ENCODE assay signal across 6 cellular contexts in the genomic region with DNA sequence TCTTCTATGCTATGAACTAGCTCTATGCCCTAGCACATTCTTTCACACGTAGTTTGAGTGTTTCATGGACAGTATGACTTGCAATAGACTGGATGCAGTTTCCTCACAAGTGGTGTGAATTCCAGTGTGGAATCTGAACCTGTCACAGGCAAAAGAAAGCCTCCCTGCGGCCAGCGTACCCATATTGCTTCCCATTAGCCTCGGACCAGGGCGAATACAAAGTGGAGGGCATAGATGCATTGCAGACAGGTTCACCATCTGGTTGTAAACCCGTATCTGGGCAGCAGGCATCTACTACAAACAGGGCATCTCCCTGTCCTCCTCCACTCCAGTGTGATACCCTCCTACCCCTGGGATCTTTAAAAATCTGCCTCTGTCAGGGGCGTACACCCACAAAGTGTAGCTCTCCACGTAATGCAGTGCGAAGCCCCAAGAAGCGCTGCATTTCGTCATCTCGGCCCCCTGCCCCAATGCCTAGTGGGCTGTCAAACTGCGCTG. TPM values are rescaled to one million over a fixed set of nuclear protein-coding genes. Genes with fewer than 3 reads are reported as not detected.
DNase-seq lines count a peak whose midpoint lies in the region; TF ChIP-seq lines count a peak whose summit lies in the region.

No MANE protein-coding gene starts in this region.

- H3F3A ChIP-seq in smooth muscle cell (ENCODE audit: low read depth), result no peaks in the 10 kb centered on the region

- H3K79me2 ChIP-seq in smooth muscle cell (ENCODE audit: low read depth), result peaks cover 24% of the 10 kb centered on the region

- WGBS in smooth muscle cell (ENCODE audit: low lambda C conversion rate), result 18% methylated on average over 13 of the region's 13 CpGs

- no peaks in the 10 kb centered on the region for H4K20me1 ChIP-seq in smooth muscle cell (ENCODE audit: low read depth)

- H3K4me1 ChIP-seq in smooth muscle cell (ENCODE audit: low read depth), result peaks cover 18% of the 10 kb centered on the region

- TF ChIP-seq CTCF in epithelial cell of proximal tubule (conservative IDR thresholded peaks at IDR 0.05; ENCODE audit: low read depth, low read length) (no peak), smooth muscle cell (IDR thresholded peaks at IDR 0.05; ENCODE audit: borderline replicate concordance, insufficient read depth, poor library complexity, severe bottlenecking) (no peak)

- no peaks in the 10 kb centered on the region for H3K9me3 ChIP-seq in KOPT-K1 (ENCODE audit: insufficient read depth, low read length, poor library complexity, severe bottlenecking)
- no peaks in the 10 kb centered on the region for H3K9me3 ChIP-seq in smooth muscle cell (replicated peaks; ENCODE audit: low read depth)

- H3K36me3 ChIP-seq in KOPT-K1 (ENCODE audit: insufficient read depth, low read length) (peaks cover 1% of the 10 kb centered on the region; the same call in 1 of the 2 replicates), smooth muscle cell (ENCODE audit: low read depth) (no peaks in the 10 kb centered on the region)

- peak overlapping the region; percentile 88 for H2AFZ ChIP-seq in smooth muscle cell (ENCODE audit: low read depth)

- H3K9ac ChIP-seq in smooth muscle cell (ENCODE audit: low read depth), result peak overlapping the region; percentile 99

- peak overlapping the region; percentile 87 for H3K4me2 ChIP-seq in smooth muscle cell

- DNase-seq in epithelial cell of proximal tubule (ENCODE audit: low read depth), result no peak
- no peak for DNase-seq in smooth muscle cell (lab: John Stamatoyannopoulos, UW; ENCODE audit: unreplicated experiment)
- no peak for DNase-seq in effector CD4-positive, alpha-beta T cell
- DNase-seq in activated CD4-positive, alpha-beta T cell treated with anti-CD3 and anti-CD28 coated beads, Interleukin-2, amount 50 U/mL, for 4 hours, result no peak
- no peak for DNase-seq in HK-2 (ENCODE audit: unreplicated experiment)

- H3K27ac ChIP-seq in KOPT-K1 (ENCODE audit: low read depth, low read length, poor library complexity, severe bottlenecking) (peak overlapping the region; percentile 93), smooth muscle cell (ENCODE audit: low read depth) (peak overlapping the region; percentile 99)

- no peaks in the 10 kb centered on the region for H3K27me3 ChIP-seq in smooth muscle cell (ENCODE audit: low read depth)

- peak overlapping the region; percentile 72 for H3K4me3 ChIP-seq in epithelial cell of proximal tubule (ENCODE audit: low read depth, low read length)
- peak overlapping the region; percentile 80 for H3K4me3 ChIP-seq in smooth muscle cell

RNA-seq across cellular contexts. Expression of a gene that starts 1.4 kb away (rescaled TPM):
- total RNA-seq in epithelial cell of proximal tubule (49.3 and 63.9 TPM in 2 replicates), smooth muscle cell (12.6 and 13.6 TPM in 2 replicates)
- 18.4 and 19.5 TPM in 2 replicates for polyA plus RNA-seq in smooth muscle cell

RNA-seq across cellular contexts. Expression of a gene that starts 12.8 kb away (rescaled TPM):
- 36.3 and 48.6 TPM in 2 replicates for total RNA-seq in epithelial cell of proximal tubule
- total RNA-seq in smooth muscle cell, result 20.5 and 43.9 TPM in 2 replicates
- polyA plus RNA-seq in smooth muscle cell, result 14.2 and 14.9 TPM in 2 replicates

RNA-seq across cellular contexts. Expression of a gene that starts 25.3 kb away (rescaled TPM):
- total RNA-seq in epithelial cell of proximal tubule (30.9 and 33.9 TPM in 2 replicates), smooth muscle cell (26.0 and 27.4 TPM in 2 replicates)
- 34.6 and 39.0 TPM in 2 replicates for polyA plus RNA-seq in smooth muscle cell

RNA-seq across cellular contexts. Expression of a gene that starts 34.2 kb away (rescaled TPM):
- total RNA-seq in epithelial cell of proximal tubule, result 0.23 and 2.7 TPM in 2 replicates
- total RNA-seq in smooth muscle cell, result 0.45 and 1.3 TPM in 2 replicates
- polyA plus RNA-seq in smooth muscle cell, result 0.73 and 1.0 TPM in 2 replicates

RNA-seq across cellular contexts. Expression of a gene that starts 34.7 kb away (rescaled TPM):
- total RNA-seq in epithelial cell of proximal tubule, result 157 and 183 TPM in 2 replicates
- 44.6 and 44.7 TPM in 2 replicates for total RNA-seq in smooth muscle cell
- polyA plus RNA-seq in smooth muscle cell, result 71.0 and 75.7 TPM in 2 replicates
